In genomic region chr11:104148696-104149095, GRCh38 we compare ENCODE assay signal across 31 cellular contexts. TPM values are rescaled to one million over a fixed set of nuclear protein-coding genes. Genes with fewer than 3 reads are reported as not detected.
"Had no signal": no experiment of that assay in that cellular context is flagged by ENCODE, and none has a peak within 500 bp of the region (broad histone marks: within the 10 kb centered on the region; RNA-seq: fewer than 3 reads in every experiment).

No MANE protein-coding gene starts in this region.

- H3K4me3 ChIP-seq: adrenal gland, coronary artery, dorsolateral prefrontal cortex, gastrocnemius medialis, heart left ventricle had no signal

- H3K27me3 ChIP-seq: adrenal gland, dorsolateral prefrontal cortex, foreskin keratinocyte, gastrocnemius medialis, heart left ventricle had no signal

- H3K27me3 Mint-ChIP-seq: activated CD4-positive, alpha-beta memory T cell treated with anti-CD3 and anti-CD28 coated beads for 36 hours; activated CD4-positive, alpha-beta T cell treated with anti-CD3 and anti-CD28 coated beads for 36 hours; activated CD4-positive, alpha-beta T cell treated with anti-CD3 and anti-CD28 coated beads, Interleukin-2, amount 10 ng/mL, durations not matched to agents 24 days and 14 days; activated naive CD8-positive, alpha-beta T cell; brain; central memory CD8-positive, alpha-beta T cell; dendritic cell treated with granulocyte-macrophage colony-stimulating factor and Interleukin-4, amounts not matched to agents 40 ng/mL and 50 ng/mL, for 4 days had no signal

- H3K27ac Mint-ChIP-seq: activated CD4-positive, alpha-beta memory T cell treated with anti-CD3 and anti-CD28 coated beads for 36 hours; activated CD4-positive, alpha-beta T cell treated with anti-CD3 and anti-CD28 coated beads for 36 hours; activated CD4-positive, alpha-beta T cell treated with anti-CD3 and anti-CD28 coated beads, Interleukin-2, amount 10 ng/mL, durations not matched to agents 24 days and 14 days; activated CD8-positive, alpha-beta T cell treated with anti-CD3 and anti-CD28 coated beads, Interleukin-2, amount 10 ng/mL, durations not matched to agents 7 days and 5 days; activated naive CD8-positive, alpha-beta T cell; activated T-helper 17 cell treated with anti-CD3 and anti-CD28 coated beads, Interleukin-2, amount 50 U/mL, for 72 hours; brain; dendritic cell treated with granulocyte-macrophage colony-stimulating factor and Interleukin-4, amounts not matched to agents 40 ng/mL and 50 ng/mL, for 4 days; endodermal cell had no signal

- H3K9me3 ChIP-seq: gastrocnemius medialis had no signal

- ATAC-seq: activated CD4-positive, alpha-beta T cell treated with anti-CD3 and anti-CD28 coated beads for 36 hours; activated CD8-positive, alpha-beta T cell treated with anti-CD3 and anti-CD28 coated beads, Interleukin-2, amount 10 ng/mL, durations not matched to agents 7 days and 5 days; activated T-cell treated with anti-CD3 and anti-CD28 coated beads, Interleukin-2, amount 50 U/mL, for 4 hours; activated T-helper 17 cell treated with anti-CD3 and anti-CD28 coated beads, Interleukin-2, amount 50 U/mL, for 72 hours; esophagus mucosa; foreskin keratinocyte; gastrocnemius medialis had no signal

- H3K9me3 Mint-ChIP-seq: activated CD4-positive, alpha-beta memory T cell treated with anti-CD3 and anti-CD28 coated beads for 36 hours; activated CD4-positive, alpha-beta T cell treated with anti-CD3 and anti-CD28 coated beads, Interleukin-2, amount 10 ng/mL, durations not matched to agents 24 days and 14 days; activated T-cell treated with anti-CD3 and anti-CD28 coated beads, Interleukin-2, amount 50 U/mL, for 4 hours; activated T-helper 17 cell treated with anti-CD3 and anti-CD28 coated beads, Interleukin-2, amount 50 U/mL, for 72 hours; central memory CD8-positive, alpha-beta T cell; dendritic cell treated with granulocyte-macrophage colony-stimulating factor and Interleukin-4, amounts not matched to agents 40 ng/mL and 50 ng/mL, for 4 days had no signal

- H3K4me1 ChIP-seq: foreskin keratinocyte, gastrocnemius medialis had no signal

- H3K4me3 Mint-ChIP-seq: activated CD4-positive, alpha-beta memory T cell treated with anti-CD3 and anti-CD28 coated beads for 36 hours; activated CD4-positive, alpha-beta T cell treated with anti-CD3 and anti-CD28 coated beads for 36 hours; activated CD4-positive, alpha-beta T cell treated with anti-CD3 and anti-CD28 coated beads, Interleukin-2, amount 10 ng/mL, durations not matched to agents 24 days and 14 days; activated CD8-positive, alpha-beta T cell treated with anti-CD3 and anti-CD28 coated beads, Interleukin-2, amount 10 ng/mL, durations not matched to agents 7 days and 5 days; activated naive CD8-positive, alpha-beta T cell; activated T-cell treated with anti-CD3 and anti-CD28 coated beads, Interleukin-2, amount 50 U/mL, for 4 hours; activated T-helper 17 cell treated with anti-CD3 and anti-CD28 coated beads, Interleukin-2, amount 50 U/mL, for 72 hours; brain; central memory CD8-positive, alpha-beta T cell; dendritic cell treated with granulocyte-macrophage colony-stimulating factor and Interleukin-4, amounts not matched to agents 40 ng/mL and 50 ng/mL, for 4 days; endodermal cell had no signal

- H3K36me3 ChIP-seq: adrenal gland, gastrocnemius medialis, heart left ventricle had no signal

- DNase-seq: activated CD4-positive, alpha-beta memory T cell treated with anti-CD3 and anti-CD28 coated beads for 36 hours; activated CD4-positive, alpha-beta T cell treated with anti-CD3 and anti-CD28 coated beads for 36 hours; activated CD4-positive, alpha-beta T cell treated with anti-CD3 and anti-CD28 coated beads, Interleukin-2, amount 10 ng/mL, durations not matched to agents 24 days and 14 days; activated CD4-positive, CD25-positive, alpha-beta regulatory T cell; activated CD4-positive, CD25-positive, alpha-beta regulatory T cell treated with anti-CD3 and anti-CD28 coated beads, Interleukin-2, amount 50 U/mL, for 72 hours; activated CD8-positive, alpha-beta T cell treated with anti-CD3 and anti-CD28 coated beads, Interleukin-2, amount 10 ng/mL, durations not matched to agents 7 days and 5 days; activated effector memory CD4-positive, alpha-beta T cell treated with Interleukin-2 at 50 U/mL for 16 hours; activated gamma-delta T cell treated with Interleukin-2 at 50 U/mL for 16 hours; activated naive CD4-positive, alpha-beta T cell treated with anti-CD3 and anti-CD28 coated beads, Interleukin-2, amount 50 U/mL, for 16 hours; activated naive CD4-positive, alpha-beta T cell treated with Interleukin-2 at 50 U/mL for 16 hours; activated T-cell treated with anti-CD3 and anti-CD28 coated beads, Interleukin-2, amount 50 U/mL, for 4 hours; adrenal gland; amygdala; aorta; dorsolateral prefrontal cortex; effector memory CD4-positive, alpha-beta T cell; endodermal cell; gastrocnemius medialis; glutamatergic neuron; heart left ventricle; hypothalamus; T-helper 2 cell had no signal

- H3K4me1 Mint-ChIP-seq: activated CD4-positive, alpha-beta T cell treated with anti-CD3 and anti-CD28 coated beads for 36 hours; activated CD4-positive, alpha-beta T cell treated with anti-CD3 and anti-CD28 coated beads, Interleukin-2, amount 10 ng/mL, durations not matched to agents 24 days and 14 days; activated T-helper 17 cell treated with anti-CD3 and anti-CD28 coated beads, Interleukin-2, amount 50 U/mL, for 72 hours had no signal

- H3K27ac ChIP-seq: adrenal gland, coronary artery, dorsolateral prefrontal cortex, foreskin keratinocyte, gastrocnemius medialis, heart left ventricle had no signal

- H3K36me3 Mint-ChIP-seq: activated CD4-positive, alpha-beta memory T cell treated with anti-CD3 and anti-CD28 coated beads for 36 hours; activated naive CD8-positive, alpha-beta T cell had no signal

RNA-seq across cellular contexts. Expression of gene PDGFD, which starts 15.3 kb away (rescaled TPM):
- total RNA-seq: activated CD4-positive, alpha-beta memory T cell treated with anti-CD3 and anti-CD28 coated beads for 36 hours; activated CD4-positive, alpha-beta T cell treated with anti-CD3 and anti-CD28 coated beads for 36 hours; activated CD4-positive, alpha-beta T cell treated with anti-CD3 and anti-CD28 coated beads, Interleukin-2, amount 10 ng/mL, durations not matched to agents 24 days and 14 days; activated T-helper 17 cell treated with anti-CD3 and anti-CD28 coated beads, Interleukin-2, amount 50 U/mL, for 72 hours; T-helper 1 cell treated with Interleukin-12 subunit alpha and Interleukin-12 subunit beta and Interleukin-4 antibody, amounts not matched to agents 30 ng/mL and 1 ng/mL, for 36 hours had no signal
